25 cellular contexts compared by ENCODE assay signal in genomic region chr2:169010180-169010579, GRCh38. TPM values are rescaled to one million over a fixed set of nuclear protein-coding genes. Genes with fewer than 3 reads are reported as not detected.
DNase-seq lines count a peak whose midpoint lies in the region; ATAC-seq and TF ChIP-seq lines count a peak whose summit lies in the region.
"Had no signal": no experiment of that assay in that cellular context is flagged by ENCODE, and none has a peak within 500 bp of the region (broad histone marks: within the 10 kb centered on the region; RNA-seq: fewer than 3 reads in every experiment).

No MANE protein-coding gene starts in this region.

- H3K36me3 Mint-ChIP-seq in endodermal cell (ENCODE audit: low read depth): no peaks in the 10 kb centered on the region
- no peaks in the 10 kb centered on the region for H3K36me3 Mint-ChIP-seq in stimulated activated memory B cell treated with anti-CD40 and anti-IgM and Interleukin-4, amounts not matched to agents 10 μg/mL and 1 μg/mL and 100 μg/mL, for 72 hours
- H3K36me3 Mint-ChIP-seq: CD4-positive, CD25-positive, alpha-beta regulatory T cell had no signal

- 8% methylated on average over 2 of the region's 2 CpGs for WGBS in SK-N-SH (ENCODE audit: low lambda C conversion rate)
- WGBS in endodermal cell (ENCODE audit: insufficient coverage in 1 of 2, insufficient read length in 1 of 2), 2 experiments: 66 to 71% methylated on average over 1 to 2 of the region's 2 CpGs

- H3F3A ChIP-seq in SK-N-SH (replicated peaks; ENCODE audit: insufficient read depth): no peaks in the 10 kb centered on the region

- POLR2A ChIA-PET in SK-N-SH (lab: Yijun Ruan, JAX): no interaction called here

- TF ChIP-seq EP300 in SK-N-SH (IDR thresholded peaks at IDR 0.05; ENCODE audit: borderline replicate concordance in 1 of 2, low read depth in 1 of 2, low read length in 1 of 2): peak in 1 of 2 experiments; percentile 31; a peak in 1 of 4 replicates

- TF ChIP-seq CTCF in cardiac muscle cell (IDR thresholded peaks at IDR 0.05; ENCODE audit: low read depth, low read length): no peak
- TF ChIP-seq CTCF in SK-N-SH (IDR thresholded peaks at IDR 0.05): no peak
- no peak for TF ChIP-seq CTCF in endodermal cell (conservative IDR thresholded peaks at IDR 0.05)

- no peak for ATAC-seq in left cardiac atrium
- ATAC-seq in stimulated activated memory B cell treated with anti-CD40 and anti-IgM and Interleukin-4, amounts not matched to agents 10 μg/mL and 1 μg/mL and 100 μg/mL, for 72 hours: no peak
- no peak for ATAC-seq in HG02840 (IDR thresholded peaks at IDR 0.05; ENCODE audit: low FRiP score, unreplicated experiment)

- no peak overlapping the region for H2AFZ ChIP-seq in SK-N-SH (ENCODE audit: low read depth)

- no peak for TF ChIP-seq RAD21 in SK-N-SH (IDR thresholded peaks at IDR 0.05; ENCODE audit: low read length)

- no peaks in the 10 kb centered on the region for H3K36me3 ChIP-seq in cardiac muscle cell
- no peaks in the 10 kb centered on the region for H3K36me3 ChIP-seq in SK-N-SH (replicated peaks in 1 of 2; ENCODE audit: control insufficient read depth in 1 of 2, insufficient read depth in 2 of 2, low read length in 1 of 2)
- no peaks in the 10 kb centered on the region for H3K36me3 ChIP-seq in endodermal cell (ENCODE audit: control insufficient read depth, insufficient read depth, low read length)
- H3K36me3 ChIP-seq: BE2C had no signal

- H3K9ac ChIP-seq in SK-N-SH: no peak overlapping the region
- no peak overlapping the region for H3K9ac ChIP-seq in endodermal cell (ENCODE audit: extremely low read depth, low read length, poor library complexity, severe bottlenecking)

- peaks cover 32% of the 10 kb centered on the region for H3K4me1 ChIP-seq in cardiac muscle cell (ENCODE audit: low read depth)
- peaks cover 0 to 2% of the 10 kb centered on the region in 2 experiments; a peak in 1 of 4 replicates for H3K4me1 ChIP-seq in SK-N-SH (ENCODE audit: control insufficient read depth in 1 of 2, insufficient read depth in 2 of 2, low read depth in 1 of 2, low read length in 1 of 2)
- H3K4me1 ChIP-seq in endodermal cell (ENCODE audit: control insufficient read depth, insufficient read depth, low read length): peaks cover 23% of the 10 kb centered on the region
- H3K4me1 ChIP-seq: BE2C had no signal

- H3K27ac Mint-ChIP-seq in endodermal cell: no peak overlapping the region
- no peak overlapping the region for H3K27ac Mint-ChIP-seq in stimulated activated memory B cell treated with anti-CD40 and anti-IgM and Interleukin-4, amounts not matched to agents 10 μg/mL and 1 μg/mL and 100 μg/mL, for 72 hours
- H3K27ac Mint-ChIP-seq: CD4-positive, CD25-positive, alpha-beta regulatory T cell; HFFc6 had no signal

- no peaks in the 10 kb centered on the region for H3K27me3 Mint-ChIP-seq in endodermal cell (ENCODE audit: insufficient read depth)
- H3K27me3 Mint-ChIP-seq in stimulated activated memory B cell treated with anti-CD40 and anti-IgM and Interleukin-4, amounts not matched to agents 10 μg/mL and 1 μg/mL and 100 μg/mL, for 72 hours: peaks cover under 1% of the 10 kb centered on the region

- H3K9me3 Mint-ChIP-seq in endodermal cell: no peaks in the 10 kb centered on the region
- peaks cover 4% of the 10 kb centered on the region for H3K9me3 Mint-ChIP-seq in stimulated activated memory B cell treated with anti-CD40 and anti-IgM and Interleukin-4, amounts not matched to agents 10 μg/mL and 1 μg/mL and 100 μg/mL, for 72 hours

- no peaks in the 10 kb centered on the region for H3K9me2 ChIP-seq in SK-N-SH

- H3K9me3 ChIP-seq in cardiac muscle cell (ENCODE audit: low read depth) (no peaks in the 10 kb centered on the region), SK-N-SH (no peaks in the 10 kb centered on the region), endodermal cell (ENCODE audit: control insufficient read depth, low read length) (no peaks in the 10 kb centered on the region)
- H3K9me3 ChIP-seq: BE2C, Caco-2 had no signal

- intact Hi-C loops in left cardiac atrium (cut with DNase I): loop anchor here in 1 of 2 donors (5.0 kb wide), 1 partner anchor 62 kb away; no protein-coding TSS in a partner anchor

- no peak overlapping the region for H3K4me3 ChIP-seq in cardiac muscle cell
- no peak overlapping the region for H3K4me3 ChIP-seq in SK-N-SH (ENCODE audit: low read depth in 2 of 2, low read length in 1 of 2)
- peak overlapping the region; percentile 18 for H3K4me3 ChIP-seq in endodermal cell (ENCODE audit: low read length)

- no peak overlapping the region for H3K4me3 Mint-ChIP-seq in endodermal cell
- no peak overlapping the region for H3K4me3 Mint-ChIP-seq in stimulated activated memory B cell treated with anti-CD40 and anti-IgM and Interleukin-4, amounts not matched to agents 10 μg/mL and 1 μg/mL and 100 μg/mL, for 72 hours
- H3K4me3 Mint-ChIP-seq: CD4-positive, CD25-positive, alpha-beta regulatory T cell; HFFc6 had no signal

- H3K27ac ChIP-seq in cardiac muscle cell (peak overlapping the region; percentile 66), SK-N-SH (ENCODE audit: low read depth in 2 of 2, low read length in 1 of 2) (no peak overlapping the region), endodermal cell (ENCODE audit: low read depth, low read length) (no peak overlapping the region)

- H3K4me2 ChIP-seq in SK-N-SH: no peak overlapping the region

- peaks cover 20% of the 10 kb centered on the region for H3K4me1 Mint-ChIP-seq in endodermal cell
- H3K4me1 Mint-ChIP-seq in stimulated activated memory B cell treated with anti-CD40 and anti-IgM and Interleukin-4, amounts not matched to agents 10 μg/mL and 1 μg/mL and 100 μg/mL, for 72 hours: no peaks in the 10 kb centered on the region
- H3K4me1 Mint-ChIP-seq: CD4-positive, CD25-positive, alpha-beta regulatory T cell had no signal

- no peaks in the 10 kb centered on the region for H4K20me1 ChIP-seq in SK-N-SH (ENCODE audit: insufficient read depth)

- no peaks in the 10 kb centered on the region for H3K79me2 ChIP-seq in SK-N-SH (ENCODE audit: insufficient read depth)

- peak in 1 of 2 donors; percentile 18 for DNase-seq in cardiac muscle cell (ENCODE audit: low read depth in 1 of 2, low spot score in 1 of 2)
- no peak for DNase-seq in left cardiac atrium
- DNase-seq in SK-N-SH: no peak
- no peak for DNase-seq in endodermal cell
- no peak for DNase-seq in NCI-H146 treated with DMSO at 0.1 percent for 48 hours (lab: John Stamatoyannopoulos, UW; ENCODE audit: unreplicated experiment)
- no peak for DNase-seq in stimulated activated CD4-positive, alpha-beta T cell treated with anti-CD3 and anti-CD28 coated beads, Interleukin-15, amount 100 ng/mL, for 24 hours
- DNase-seq: 8988T; BE2C; Caco-2; CD4-positive, CD25-positive, alpha-beta regulatory T cell; DMS153; GDM1; HFFc6; IMR-90; Kasumi-1; MM.1S; NCI-H1092; NCI-H146; NCI-H2081; NCI-H2171 treated with DMSO at 0.1 percent for 48 hours; RPMI8226 had no signal

- CTCF ChIA-PET in SK-N-SH (lab: Yijun Ruan, JAX): no interaction called here

- no peaks in the 10 kb centered on the region for H3K27me3 ChIP-seq in cardiac muscle cell
- H3K27me3 ChIP-seq in SK-N-SH (ENCODE audit: insufficient read depth): no peaks in the 10 kb centered on the region
- H3K27me3 ChIP-seq in endodermal cell (ENCODE audit: control insufficient read depth, insufficient read depth, low read length, poor library complexity, severe bottlenecking): no peaks in the 10 kb centered on the region
- H3K27me3 ChIP-seq: BE2C had no signal

TF ChIP-seq in SK-N-SH, 30 proteins besides CTCF, POLR2A, EP300 and RAD21 (continues in another document):
- TF ChIP-seq TEAD4 (IDR thresholded peaks at IDR 0.05; ENCODE audit: borderline replicate concordance, insufficient read depth): no peak
- peak; percentile 64 for TF ChIP-seq GATA2 (CRISPR knock-in tag; IDR thresholded peaks at IDR 0.05)
- no peak for TF ChIP-seq RCOR1 (IDR thresholded peaks at IDR 0.05; ENCODE audit: low read length)
- TF ChIP-seq NRF1 (IDR thresholded peaks at IDR 0.05; ENCODE audit: low read depth, low read length): no peak
- TF ChIP-seq IRF3 (IDR thresholded peaks at IDR 0.05; ENCODE audit: low read depth, low read length): no peak
- no peak for TF ChIP-seq NFIC (IDR thresholded peaks at IDR 0.05; ENCODE audit: borderline replicate concordance)
- no peak for TF ChIP-seq FOSL2 (IDR thresholded peaks at IDR 0.05; ENCODE audit: borderline replicate concordance, low read depth)
- TF ChIP-seq MEF2A (IDR thresholded peaks at IDR 0.05; ENCODE audit: borderline replicate concordance, low read depth): no peak
- no peak for TF ChIP-seq EZH2phosphoT487 (IDR thresholded peaks at IDR 0.05; ENCODE audit: borderline replicate concordance, low read depth)
- TF ChIP-seq RFX5 (IDR thresholded peaks at IDR 0.05; ENCODE audit: low read length): no peak
- no peak for TF ChIP-seq GABPA (IDR thresholded peaks at IDR 0.05; ENCODE audit: low read depth)
- TF ChIP-seq ELF1 (IDR thresholded peaks at IDR 0.05): no peak

RNA-seq across cellular contexts. Expression of gene ABCB11, which starts 20.9 kb away (rescaled TPM):
- total RNA-seq in cardiac muscle cell (0.12 and 0.32 TPM in 2 replicates), left cardiac atrium (1 to 10 TPM in 1 of 2 donors, under 1 TPM in 1; 0.37 to 1.1 TPM), endodermal cell (under 1 TPM; 0.04 TPM)
- polyA plus RNA-seq in cardiac muscle cell (0.02 and 0.06 TPM in 2 replicates), SK-N-SH (2012; rRNA removed) (not detected in 2 replicates)
- polyA plus RNA-seq in SK-N-SH (2012; cell fraction: cytosol; rRNA removed): not detected in 2 replicates
- not detected in 2 replicates for polyA plus RNA-seq in SK-N-SH (2012; cell fraction: nucleus; rRNA removed)
- 0.04 TPM for polyA plus RNA-seq in endodermal cell (2013, experiment 1 of 2)
- 0.04 TPM for polyA plus RNA-seq in endodermal cell (2013, experiment 2 of 2)
- total RNA-seq: Caco-2; CD4-positive, CD25-positive, alpha-beta regulatory T cell; Daoy; IMR-90; NCI-H460 had no signal
- polyA plus RNA-seq: CD4-positive, CD25-positive, alpha-beta regulatory T cell; IMR-90 had no signal

RNA-seq across cellular contexts. Expression of gene DHRS9, which starts 59.2 kb away (rescaled TPM):
- not detected in 2 replicates for total RNA-seq in cardiac muscle cell
- 0.57 and 1.4 TPM in 2 replicates for polyA plus RNA-seq in cardiac muscle cell
- 10 to 100 TPM; 47.6 to 76.9 TPM for total RNA-seq in left cardiac atrium
- polyA plus RNA-seq in SK-N-SH (2012; rRNA removed): not detected in 2 replicates
- not detected in 2 replicates for polyA plus RNA-seq in SK-N-SH (2012; cell fraction: cytosol; rRNA removed)
- polyA plus RNA-seq in SK-N-SH (2012; cell fraction: nucleus; rRNA removed): not detected in 2 replicates
- total RNA-seq in endodermal cell: not detected
- polyA plus RNA-seq in endodermal cell (2013, experiment 1 of 2): 0.14 TPM
- polyA plus RNA-seq in endodermal cell (2013, experiment 2 of 2): 0.17 TPM
- total RNA-seq: Caco-2; CD4-positive, CD25-positive, alpha-beta regulatory T cell; HFFc6; IMR-90; NCI-H460 had no signal
- polyA plus RNA-seq: CD4-positive, CD25-positive, alpha-beta regulatory T cell; IMR-90 had no signal

Comparison
In these comparisons a context has a peak if more than half of its experiments do, and no peak if none do; other contexts are left out.
1. RNA of gene DHRS9, which starts 59.2 kb away (total RNA-seq): 47.6 to 76.9 TPM in left cardiac atrium; not detected in cardiac muscle cell and not detected in endodermal cell; every median in the first group is over 10 times any median in the second.